In the genomic region with DNA sequence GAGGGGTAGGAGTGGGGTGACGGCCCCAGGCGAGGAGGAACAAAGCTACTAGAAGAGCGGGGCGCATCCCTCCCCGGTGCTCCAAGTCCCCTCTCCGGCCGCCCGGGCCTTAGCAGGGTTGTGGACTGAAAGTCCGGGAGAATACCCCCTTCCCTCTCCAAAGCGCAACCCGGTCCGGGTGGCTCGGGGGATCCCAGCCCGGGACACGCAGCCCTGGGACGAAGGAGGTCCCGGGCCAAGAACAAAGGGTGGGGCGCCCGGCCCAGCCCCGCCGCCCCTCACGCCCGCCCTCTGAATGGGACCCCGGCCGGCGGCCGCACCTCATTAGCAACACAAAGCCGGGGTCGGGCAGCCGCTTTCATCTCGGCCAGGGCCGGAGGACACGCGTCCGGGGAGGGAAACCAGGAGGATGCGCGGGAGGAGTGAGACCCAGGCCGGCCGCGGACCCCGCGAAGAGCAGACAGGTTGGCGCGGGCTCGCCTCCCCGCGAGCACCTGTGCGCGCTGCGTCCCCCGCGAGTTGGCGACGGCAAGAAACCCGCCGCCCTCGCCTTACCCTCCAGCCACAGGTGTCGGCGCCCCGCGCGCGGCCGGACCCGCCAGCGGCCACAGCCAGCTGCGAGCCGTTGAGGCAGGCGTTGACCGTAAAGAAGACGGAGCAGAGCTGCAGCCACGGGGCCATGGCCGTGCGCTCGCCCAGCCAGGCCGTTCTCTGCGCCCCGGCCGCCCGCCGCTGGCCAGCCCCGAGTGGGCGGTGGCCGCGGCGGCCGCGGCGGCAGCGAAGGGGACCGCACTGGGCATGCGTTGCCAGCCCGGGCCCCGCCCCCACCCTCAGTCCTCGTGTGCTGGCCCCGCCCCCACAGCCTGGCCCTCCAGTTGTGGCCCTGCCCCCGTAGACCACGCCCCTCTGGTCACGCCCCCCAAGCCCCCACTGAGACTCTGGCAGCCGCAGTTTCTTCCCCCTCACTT, we compare ENCODE assay signal across 7 cellular contexts. TPM values are rescaled to one million over a fixed set of nuclear protein-coding genes. Genes with fewer than 3 reads are reported as not detected.
DNase-seq lines count a peak whose midpoint lies in the region; ATAC-seq and TF ChIP-seq lines count a peak whose summit lies in the region.

IL17RD (minus strand) TSS at position 748 of the 968 bp plus-strand sequence; CDS start at position 681, 67 bp downstream.

- H3K14ac ChIP-seq in trophoblast cell (ENCODE audit: low read length), result peak within 1 kb of the TSS; percentile 83

- peaks cover 3% of the 10 kb centered on the region for H3K79me2 ChIP-seq in trophoblast cell (ENCODE audit: control insufficient read depth, insufficient read depth, low read length, poor library complexity)

- H2BK120ac ChIP-seq in trophoblast cell (ENCODE audit: insufficient read depth, low read length, poor library complexity), result peak within 1 kb of the TSS; percentile 4

- intact Hi-C loops in heart left ventricle (cut with DNase I), result loop anchor here in 7 of 10 donors (5.0 to 10.0 kb wide), 5 partner anchors 38 to 592 kb away; partner anchors contain the start of genes APPL1 (in 3 of the 7) and SLMAP (in 1 of the 7)

- peak; percentile 59 for ATAC-seq in GM18498 (IDR thresholded peaks at IDR 0.05; ENCODE audit: unreplicated experiment)
- peak; percentile 77 to 94 (median 88) for ATAC-seq in heart left ventricle

- peak within 1 kb of the TSS; percentile 62 for H4K91ac ChIP-seq in trophoblast cell (ENCODE audit: low read depth, low read length)

- peaks cover 2% of the 10 kb centered on the region for H3K79me1 ChIP-seq in trophoblast cell (ENCODE audit: low read length)

- peaks cover 9% of the 10 kb centered on the region; the same call in 1 of the 2 replicates for H3K27me3 ChIP-seq in HUES6 (ENCODE audit: control insufficient read depth, insufficient read depth, low read length)
- H3K27me3 ChIP-seq in heart left ventricle, result peaks cover 0 to 38% (median 0%) of the 10 kb centered on the region in 9 donors
- peaks cover 12% of the 10 kb centered on the region for H3K27me3 ChIP-seq in trophoblast cell (ENCODE audit: insufficient read depth, low read length)

- TF ChIP-seq POLR2A in heart left ventricle (IDR thresholded peaks at IDR 0.05), result peak in 1 of 2 donors; percentile 60

- H2BK5ac ChIP-seq in trophoblast cell (ENCODE audit: low read depth, low read length, poor library complexity), result no peak within 1 kb of the TSS

- H3K36me3 ChIP-seq in HUES6 (ENCODE audit: control insufficient read depth, insufficient read depth, low read length) (peaks cover 4% of the 10 kb centered on the region; the same call in 1 of the 2 replicates), heart left ventricle (no peaks in the 10 kb centered on the region), trophoblast cell (ENCODE audit: control insufficient read depth in 1 of 2, insufficient read depth in 2 of 2, low read length in 2 of 2) (no peaks in the 10 kb centered on the region), urinary bladder (ENCODE audit: insufficient read depth) (no peaks in the 10 kb centered on the region)

- H4K8ac ChIP-seq in trophoblast cell (ENCODE audit: low read depth, low read length), result peak within 1 kb of the TSS; percentile 70

- WGBS in heart left ventricle, 4 donors, result 0 to 1% (median 0%) methylated on average over 31 to 100 of the region's 100 CpGs
- WGBS in trophoblast cell (ENCODE audit: extremely low coverage, insufficient coverage, insufficient read length), result no CpG with 5 or more reads among the region's 100 CpGs
- WGBS in urinary bladder, result under 1% methylated on average over 100 of the region's 100 CpGs

- H3K4me1 ChIP-seq in HUES6 (ENCODE audit: control insufficient read depth, insufficient read depth, low read length) (peaks cover 66% of the 10 kb centered on the region), heart left ventricle (peaks cover 0 to 56% (median 32%) of the 10 kb centered on the region in 12 donors), trophoblast cell (ENCODE audit: control insufficient read depth in 1 of 2, insufficient read depth in 2 of 2, low read length in 2 of 2) (peaks cover 4 to 24% of the 10 kb centered on the region in 2 experiments), urinary bladder (ENCODE audit: insufficient read depth) (peaks cover 2% of the 10 kb centered on the region)

- H3K4me2 ChIP-seq in trophoblast cell (ENCODE audit: low read length), result peak within 1 kb of the TSS; percentile 94

- H4K12ac ChIP-seq in trophoblast cell (ENCODE audit: low read depth, low read length), result no peak within 1 kb of the TSS

- H3K9ac ChIP-seq in HUES6 (ENCODE audit: low read length) (peak within 1 kb of the TSS; percentile 99), trophoblast cell (ENCODE audit: low read length) (no peak within 1 kb of the TSS)

- peak within 1 kb of the TSS; percentile 24 for H2AFZ ChIP-seq in trophoblast cell (ENCODE audit: insufficient read depth, low read length, poor library complexity)

- no peak within 1 kb of the TSS for H2AK5ac ChIP-seq in trophoblast cell (ENCODE audit: low read length)

- H3K18ac ChIP-seq in trophoblast cell (ENCODE audit: low read length), result peak within 1 kb of the TSS; percentile 64

- no peak for TF ChIP-seq CTCF in heart left ventricle (IDR thresholded peaks at IDR 0.05)

- peak within 1 kb of the TSS; percentile 87; the same call in 1 of the 2 replicates for H3K27ac ChIP-seq in HUES6 (ENCODE audit: low read depth, low read length)
- H3K27ac ChIP-seq in heart left ventricle, result peak within 1 kb of the TSS in 11 of 12 donors; percentile 20 to 82 (median 66)
- H3K27ac ChIP-seq in trophoblast cell (ENCODE audit: low read depth, low read length), result no peak within 1 kb of the TSS
- H3K27ac ChIP-seq in urinary bladder (ENCODE audit: low read depth), result no peak within 1 kb of the TSS

- H3K4me3 ChIP-seq in HUES6 (ENCODE audit: low read depth, low read length) (peak within 1 kb of the TSS; percentile 90), heart left ventricle (peak within 1 kb of the TSS; percentile 72 to 97 (median 85)), trophoblast cell (ENCODE audit: low read depth, low read length) (peak within 1 kb of the TSS; percentile 81), urinary bladder (ENCODE audit: low read depth, low read length) (peak within 1 kb of the TSS; percentile 70)

- no peak within 1 kb of the TSS for H3K23ac ChIP-seq in trophoblast cell (ENCODE audit: low read length)

- H3K9me3 ChIP-seq in HUES6 (ENCODE audit: control insufficient read depth, insufficient read depth, low read depth, low read length) (no peaks in the 10 kb centered on the region), heart left ventricle (no peaks in the 10 kb centered on the region), trophoblast cell (ENCODE audit: insufficient read depth, low read depth, low read length) (no peaks in the 10 kb centered on the region)

- H2BK12ac ChIP-seq in trophoblast cell (ENCODE audit: low read length), result no peak within 1 kb of the TSS

- no peak within 1 kb of the TSS for H3K4ac ChIP-seq in trophoblast cell (ENCODE audit: low read depth, low read length)

- DNase-seq in SHP77 treated with DMSO at 0.1 percent for 48 hours (lab: John Stamatoyannopoulos, UW), result peak; percentile 24
- peak; percentile 29 for DNase-seq in activated naive CD8-positive, alpha-beta T cell treated with anti-CD3 and anti-CD28 coated beads, Interleukin-2, amount 50 U/mL, for 16 hours (ENCODE audit: low read depth, low spot score)
- peak; percentile 83 to 90 (median 88) for DNase-seq in heart left ventricle
- DNase-seq in trophoblast cell, result peak; percentile 76 to 78

RNA-seq across cellular contexts. Expression of gene IL17RD, which starts in this region (rescaled TPM):
- total RNA-seq in heart left ventricle, result 10 to 100 TPM in 1 of 9 donors, 1 to 10 TPM in 8; 3.5 to 11.3 (median 6.2) TPM
- polyA plus RNA-seq in heart left ventricle, result 1 to 10 TPM; 1.4 to 2.4 TPM
- polyA plus RNA-seq in trophoblast cell (2013), result 2.7 and 3.2 TPM in 2 replicates
- total RNA-seq in urinary bladder, result 33.4 TPM
- 6.3 TPM for polyA plus RNA-seq in urinary bladder

Comparison
In these comparisons a context has a peak if more than half of its experiments do, and no peak if none do; other contexts are left out.
1. H3K27ac ChIP-seq: peak in HUES6 (single experiment) and heart left ventricle (11 of 12); none in trophoblast cell (single experiment) and urinary bladder (single experiment).
2. DNase-seq: peak in every context shown above with its lines; median percentile 88 in heart left ventricle; 77 in trophoblast cell; 29 in activated naive CD8-positive, alpha-beta T cell treated with anti-CD3 and anti-CD28 coated beads, Interleukin-2, amount 50 U/mL, for 16 hours; 24 in SHP77 treated with DMSO at 0.1 percent for 48 hours.
3. Peak in every context shown above with its lines, with median percentiles within 50 percentile points of each other: H3K4me3 ChIP-seq.